ENCODE assay signal across 14 cellular contexts in genomic region chr12:91272456-91273063, GRCh38.
DNase-seq lines count a peak whose midpoint lies in the region; ATAC-seq, FAIRE-seq and TF ChIP-seq lines count a peak whose summit lies in the region.
"Had no signal": no experiment of that assay in that cellular context is flagged by ENCODE, and none has a peak within 500 bp of the region (broad histone marks: within the 10 kb centered on the region; RNA-seq: fewer than 3 reads in every experiment).

No MANE protein-coding gene starts in this region.

- FAIRE-seq in kidney (lab: Jason Lieb, UNC), result no peak

- intact Hi-C loops in esophagus squamous epithelium (cut with DNase I), result no loop called here
- intact Hi-C loops in kidney (cut with DNase I), result no loop called here

- H3K4me1 Mint-ChIP-seq in stimulated activated naive B cell treated with anti-CD40 and anti-IgM and Interleukin-4, amounts not matched to agents 10 μg/mL and 1 μg/mL and 100 μg/mL, for 72 hours, result no peaks in the 10 kb centered on the region

- H3K27ac Mint-ChIP-seq in stimulated activated naive B cell treated with anti-CD40 and anti-IgM and Interleukin-4, amounts not matched to agents 10 μg/mL and 1 μg/mL and 100 μg/mL, for 72 hours, result no peak overlapping the region

- H3K36me3 Mint-ChIP-seq in stimulated activated naive B cell treated with anti-CD40 and anti-IgM and Interleukin-4, amounts not matched to agents 10 μg/mL and 1 μg/mL and 100 μg/mL, for 72 hours, result no peaks in the 10 kb centered on the region
- H3K36me3 Mint-ChIP-seq: naive B cell had no signal

- TF ChIP-seq POLR2A in esophagus squamous epithelium (IDR thresholded peaks at IDR 0.05), result no peak

- H3K4me1 ChIP-seq in esophagus squamous epithelium (peaks cover 0 to 63% (median 4%) of the 10 kb centered on the region in 3 donors), kidney (ENCODE audit: control insufficient read depth in 1 of 2, insufficient read depth in 1 of 2, low read depth in 1 of 2, low read length in 2 of 2) (no peaks in the 10 kb centered on the region)
- H3K4me1 ChIP-seq: HAP-1 had no signal

- H3K9me3 Mint-ChIP-seq in stimulated activated naive B cell treated with anti-CD40 and anti-IgM and Interleukin-4, amounts not matched to agents 10 μg/mL and 1 μg/mL and 100 μg/mL, for 72 hours, result no peaks in the 10 kb centered on the region

- no peaks in the 10 kb centered on the region for H3K9me3 ChIP-seq in esophagus squamous epithelium
- H3K9me3 ChIP-seq in kidney (ENCODE audit: control insufficient read depth in 1 of 2, low read length in 2 of 2), result no peaks in the 10 kb centered on the region
- H3K9me3 ChIP-seq: HAP-1 had no signal

- no peak overlapping the region for H3K9ac ChIP-seq in kidney (ENCODE audit: low read length in 2 of 2)

- no peak overlapping the region for H3K4me3 ChIP-seq in esophagus squamous epithelium
- H3K4me3 ChIP-seq in kidney (ENCODE audit: low read length in 2 of 2), result no peak overlapping the region
- H3K4me3 ChIP-seq: HAP-1 had no signal

- DNase-seq in NCI-H226, result peak; percentile 34
- DNase-seq in esophagus squamous epithelium (lab: John Stamatoyannopoulos, UW), result no peak
- peak; percentile 90 for DNase-seq in kidney
- DNase-seq in smooth muscle cell of the brain vasculature (ENCODE audit: low read depth, low spot score), result peak; percentile 98
- DNase-seq in stimulated activated naive B cell treated with anti-CD40 and anti-IgM and Interleukin-4, amounts not matched to agents 10 μg/mL and 1 μg/mL and 100 μg/mL, for 72 hours, result no peak
- no peak for DNase-seq in activated CD4-positive, CD25-positive, alpha-beta regulatory T cell treated with anti-CD3 and anti-CD28 coated beads, Interleukin-2, amount 50 U/mL, for 72 hours
- no peak for DNase-seq in stimulated activated CD4-positive, alpha-beta T cell treated with anti-CD3 and anti-CD28 coated beads, Interleukin-15, amount 100 ng/mL, for 24 hours
- DNase-seq: activated CD4-positive, alpha-beta T cell treated with anti-CD3 and anti-CD28 coated beads for 1 hour; C1 segment of cervical spinal cord; naive B cell; NCI-H526; stimulated activated naive CD8-positive, alpha-beta T cell treated with anti-CD3 and anti-CD28 coated beads, Interleukin-15, Interleukin-2, amounts not matched to agents 100 U/mL and 50 U/mL, for 24 hours had no signal

- ATAC-seq in GM18873 (IDR thresholded peaks at IDR 0.05; ENCODE audit: low FRiP score, unreplicated experiment), result no peak
- ATAC-seq in stimulated activated naive B cell treated with anti-CD40 and anti-IgM and Interleukin-4, amounts not matched to agents 10 μg/mL and 1 μg/mL and 100 μg/mL, for 72 hours (replicated peaks), result no peak
- ATAC-seq: stimulated activated naive CD8-positive, alpha-beta T cell treated with anti-CD3 and anti-CD28 coated beads, Interleukin-15, Interleukin-2, amounts not matched to agents 100 U/mL and 50 U/mL, for 24 hours had no signal

- 91 to 93% methylated on average over 1 to 3 of the region's 4 CpGs for WGBS in esophagus squamous epithelium, 2 donors

- H3K36me3 ChIP-seq in esophagus squamous epithelium (no peaks in the 10 kb centered on the region), kidney (ENCODE audit: control insufficient read depth in 1 of 2, insufficient read depth in 2 of 2, low read length in 2 of 2) (no peaks in the 10 kb centered on the region)
- H3K36me3 ChIP-seq: HAP-1 had no signal

- TF ChIP-seq CTCF in esophagus squamous epithelium (IDR thresholded peaks at IDR 0.05) (no peak), kidney (IDR thresholded peaks at IDR 0.05; ENCODE audit: borderline replicate concordance, extremely low read depth, insufficient read depth) (no peak)

- no peaks in the 10 kb centered on the region for H3K27me3 ChIP-seq in esophagus squamous epithelium

- H3K4me3 Mint-ChIP-seq in stimulated activated naive B cell treated with anti-CD40 and anti-IgM and Interleukin-4, amounts not matched to agents 10 μg/mL and 1 μg/mL and 100 μg/mL, for 72 hours, result no peak overlapping the region
- H3K4me3 Mint-ChIP-seq: naive B cell had no signal

- H3K27me3 Mint-ChIP-seq in stimulated activated naive B cell treated with anti-CD40 and anti-IgM and Interleukin-4, amounts not matched to agents 10 μg/mL and 1 μg/mL and 100 μg/mL, for 72 hours, result peaks cover 6 to 7% of the 10 kb centered on the region in 2 donors

- H3K27ac ChIP-seq in esophagus squamous epithelium, result peak overlapping the region in 3 of 4 donors; percentile 61 to 79 (median 68)
- peak overlapping the region in 1 of 2 donors; percentile 14 for H3K27ac ChIP-seq in kidney (ENCODE audit: low read depth in 2 of 2, low read length in 2 of 2)

Comparison
In these comparisons a context has a peak if more than half of its experiments do, and no peak if none do; other contexts are left out.
1. DNase-seq: peak in NCI-H226 (single experiment), kidney (single experiment) and smooth muscle cell of the brain vasculature (single experiment); none in esophagus squamous epithelium (single experiment), stimulated activated naive B cell treated with anti-CD40 and anti-IgM and Interleukin-4, amounts not matched to agents 10 μg/mL and 1 μg/mL and 100 μg/mL, for 72 hours (single experiment), activated CD4-positive, CD25-positive, alpha-beta regulatory T cell treated with anti-CD3 and anti-CD28 coated beads, Interleukin-2, amount 50 U/mL, for 72 hours (single experiment) and stimulated activated CD4-positive, alpha-beta T cell treated with anti-CD3 and anti-CD28 coated beads, Interleukin-15, amount 100 ng/mL, for 24 hours (single experiment).